ENCODE assay signal across 8 cellular contexts in the genomic region with DNA sequence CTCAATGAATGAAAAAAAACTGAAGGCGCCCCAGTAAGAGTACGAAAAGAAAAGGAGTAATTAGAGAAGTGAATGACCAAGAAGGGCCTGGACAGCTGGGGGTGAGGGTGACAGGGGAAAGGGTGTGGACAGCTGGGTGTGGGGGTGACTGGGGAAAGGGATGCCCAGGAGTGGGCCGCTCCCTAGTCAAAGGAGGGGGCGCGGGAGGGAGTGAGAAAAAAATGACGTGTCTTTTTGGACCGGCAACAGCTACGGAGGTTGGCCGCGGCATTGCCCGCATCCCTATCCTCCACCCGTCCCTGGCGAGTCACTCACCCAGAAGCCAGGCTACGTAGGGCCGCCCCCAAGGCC. TPM values are rescaled to one million over a fixed set of nuclear protein-coding genes. Genes with fewer than 3 reads are reported as not detected.
DNase-seq lines count a peak whose midpoint lies in the region; ATAC-seq and TF ChIP-seq lines count a peak whose summit lies in the region.

No MANE protein-coding gene starts in this region.

- H3K9ac ChIP-seq in BLaER1 treated with 17β-estradiol and CSF1 and Interleukin-3, amounts not matched to agents 10 nM and 100 nM = peak overlapping the region; percentile 95 to 99 (median 98)

- H3K9me3 ChIP-seq in BLaER1 treated with 17β-estradiol and CSF1 and Interleukin-3, amounts not matched to agents 10 nM and 100 nM (replicated peaks in 1 of 11) = peaks cover 18 to 35% (median 29%) of the 10 kb centered on the region in 11 experiments
- peaks cover 0 to 6% (median 0%) of the 10 kb centered on the region in 3 donors for H3K9me3 ChIP-seq in gastrocnemius medialis

- POLR2A ChIA-PET in HEK293T (lab: Yijun Ruan, JAX) = interaction anchor here (0.9 to 1.6 kb wide), 7 partner anchors 9 to 636 kb away, joined by 3 to 7 read pairs (median 4); partner anchors contain the start of gene CMC1

- ATAC-seq in activated T-helper 17 cell treated with anti-CD3 and anti-CD28 coated beads, Interleukin-2, amount 50 U/mL, for 72 hours (replicated peaks) = peak; percentile 83
- peak; percentile 85 for ATAC-seq in left ventricle myocardium superior
- ATAC-seq in gastrocnemius medialis = no peak

- no peaks in the 10 kb centered on the region for H3K27me3 Mint-ChIP-seq in activated T-helper 17 cell treated with anti-CD3 and anti-CD28 coated beads, Interleukin-2, amount 50 U/mL, for 72 hours

- no peaks in the 10 kb centered on the region for H3K27me3 ChIP-seq in BLaER1 treated with 17β-estradiol and CSF1 and Interleukin-3, amounts not matched to agents 10 nM and 100 nM
- H3K27me3 ChIP-seq in gastrocnemius medialis = no peaks in the 10 kb centered on the region

- DNase-seq in HEK293T (ENCODE audit: extremely low spot score) (no peak), left ventricle myocardium superior (no peak), gastrocnemius medialis (peak; percentile 82 to 90), NAMALWA (ENCODE audit: low spot score) (no peak), HCEC 1CT (no peak), NCI-H345 (lab: John Stamatoyannopoulos, UW) (no peak)

- in situ Hi-C loops in gastrocnemius medialis (cut with MboI; ENCODE audit: low sequenced_read_pairs in 4 of 4) = no loop called here

- intact Hi-C loops in left ventricle myocardium superior (cut with micrococcal nuclease) = no loop called here
- intact Hi-C loops in gastrocnemius medialis (cut with DNase I; ENCODE audit: low total_unique reads) = loop anchor here (1.0 to 10.0 kb wide), 3 partner anchors 864 to 1294 kb away; partner anchors contain the start of genes RBMS3 and SLC4A7

- no peak for TF ChIP-seq POLR2A in gastrocnemius medialis (IDR thresholded peaks at IDR 0.05)

- peaks cover 0 to 3% (median 0%) of the 10 kb centered on the region in 11 experiments; a peak in 3 of 22 replicates for H4K20me1 ChIP-seq in BLaER1 treated with 17β-estradiol and CSF1 and Interleukin-3, amounts not matched to agents 10 nM and 100 nM

- peaks cover 15% of the 10 kb centered on the region for H3K4me1 Mint-ChIP-seq in activated T-helper 17 cell treated with anti-CD3 and anti-CD28 coated beads, Interleukin-2, amount 50 U/mL, for 72 hours

- H3K4me1 ChIP-seq in BLaER1 treated with 17β-estradiol and CSF1 and Interleukin-3, amounts not matched to agents 10 nM and 100 nM = peaks cover 16 to 47% (median 35%) of the 10 kb centered on the region in 10 experiments
- peaks cover 48 to 50% of the 10 kb centered on the region in 2 donors for H3K4me1 ChIP-seq in gastrocnemius medialis

- H3K4me3 ChIP-seq in BLaER1 treated with 17β-estradiol and CSF1 and Interleukin-3, amounts not matched to agents 10 nM and 100 nM = peak overlapping the region; percentile 61 to 86 (median 74)
- peak overlapping the region; percentile 76 to 98 (median 92) for H3K4me3 ChIP-seq in gastrocnemius medialis

- H3K4me3 Mint-ChIP-seq in activated T-helper 17 cell treated with anti-CD3 and anti-CD28 coated beads, Interleukin-2, amount 50 U/mL, for 72 hours = peak overlapping the region; percentile 97

- H3K27ac Mint-ChIP-seq in activated T-helper 17 cell treated with anti-CD3 and anti-CD28 coated beads, Interleukin-2, amount 50 U/mL, for 72 hours = peak overlapping the region; percentile 100

- CTCF ChIA-PET in HEK293T (lab: Yijun Ruan, JAX) = interaction anchor here (0.7 kb wide), 1 partner anchor 20 kb away, joined by 4 read pairs; no protein-coding TSS in a partner anchor

- peaks cover 16 to 31% (median 21%) of the 10 kb centered on the region in 11 experiments for H3K36me3 ChIP-seq in BLaER1 treated with 17β-estradiol and CSF1 and Interleukin-3, amounts not matched to agents 10 nM and 100 nM
- H3K36me3 ChIP-seq in gastrocnemius medialis = peaks cover 0 to 9% of the 10 kb centered on the region in 2 donors

- TF ChIP-seq CTCF in gastrocnemius medialis (IDR thresholded peaks at IDR 0.05 in 4 of 5, conservative IDR thresholded peaks at IDR 0.05 in 1 of 5) = no peak

- H3K9me3 Mint-ChIP-seq in activated T-helper 17 cell treated with anti-CD3 and anti-CD28 coated beads, Interleukin-2, amount 50 U/mL, for 72 hours = no peaks in the 10 kb centered on the region

- peak overlapping the region; percentile 97 to 100 (median 99) for H3K27ac ChIP-seq in BLaER1 treated with 17β-estradiol and CSF1 and Interleukin-3, amounts not matched to agents 10 nM and 100 nM
- H3K27ac ChIP-seq in gastrocnemius medialis = peak overlapping the region; percentile 94 to 100 (median 98)

- H3K4me2 ChIP-seq in BLaER1 treated with 17β-estradiol and CSF1 and Interleukin-3, amounts not matched to agents 10 nM and 100 nM = peak overlapping the region; percentile 74 to 94 (median 87)

- H3K36me3 Mint-ChIP-seq in activated T-helper 17 cell treated with anti-CD3 and anti-CD28 coated beads, Interleukin-2, amount 50 U/mL, for 72 hours (ENCODE audit: low read depth) = peaks cover 55% of the 10 kb centered on the region

TF ChIP-seq in HEK293T, 16 proteins besides CTCF, POLR2A, EP300 and RAD21:
- TF ChIP-seq LEF1 (IDR thresholded peaks at IDR 0.05; ENCODE audit: borderline replicate concordance) = no peak
- TF ChIP-seq, protein P1, sequence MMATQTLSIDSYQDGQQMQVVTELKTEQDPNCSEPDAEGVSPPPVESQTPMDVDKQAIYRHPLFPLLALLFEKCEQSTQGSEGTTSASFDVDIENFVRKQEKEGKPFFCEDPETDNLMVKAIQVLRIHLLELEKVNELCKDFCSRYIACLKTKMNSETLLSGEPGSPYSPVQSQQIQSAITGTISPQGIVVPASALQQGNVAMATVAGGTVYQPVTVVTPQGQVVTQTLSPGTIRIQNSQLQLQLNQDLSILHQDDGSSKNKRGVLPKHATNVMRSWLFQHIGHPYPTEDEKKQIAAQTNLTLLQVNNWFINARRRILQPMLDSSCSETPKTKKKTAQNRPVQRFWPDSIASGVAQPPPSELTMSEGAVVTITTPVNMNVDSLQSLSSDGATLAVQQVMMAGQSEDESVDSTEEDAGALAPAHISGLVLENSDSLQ (IDR thresholded peaks at IDR 0.05) = peak; percentile 57

RNA-seq across cellular contexts. Expression of gene ZCWPW2, which starts 0.3 kb away (rescaled TPM):
- total RNA-seq in activated T-helper 17 cell treated with anti-CD3 and anti-CD28 coated beads, Interleukin-2, amount 50 U/mL, for 72 hours = under 1 TPM; 0.22 to 0.37 TPM
- total RNA-seq in left ventricle myocardium superior (3.1 TPM), gastrocnemius medialis (1 to 10 TPM in 2 of 4 donors, under 1 TPM in 1, not detected in 1; 0.55 to 1.6 (median 1.3) TPM)

RNA-seq across cellular contexts. Expression of gene AZI2, which starts 0.4 kb away (rescaled TPM):
- total RNA-seq in activated T-helper 17 cell treated with anti-CD3 and anti-CD28 coated beads, Interleukin-2, amount 50 U/mL, for 72 hours = 10 to 100 TPM; 46.3 to 61.1 TPM
- 41.4 TPM for total RNA-seq in left ventricle myocardium superior
- total RNA-seq in gastrocnemius medialis = 10 to 100 TPM; 27.6 to 90.9 (median 59.2) TPM

Comparison
In these comparisons a context has a peak if more than half of its experiments do, and no peak if none do; other contexts are left out.
1. DNase-seq: peak in gastrocnemius medialis (2 of 2); none in HEK293T (single experiment), left ventricle myocardium superior (single experiment), NAMALWA (single experiment), HCEC 1CT (single experiment) and NCI-H345 (single experiment).
2. ATAC-seq: peak in activated T-helper 17 cell treated with anti-CD3 and anti-CD28 coated beads, Interleukin-2, amount 50 U/mL, for 72 hours (single experiment) and left ventricle myocardium superior (single experiment); none in gastrocnemius medialis (0 of 2).